1 cellular context compared by ENCODE assay signal in genomic region chr14:68593806-68594536, GRCh38.
TF ChIP-seq lines count a peak whose summit lies in the region.

No MANE protein-coding gene starts in this region.

TF ChIP-seq in GM23338, 12 proteins besides CTCF, POLR2A, EP300 and RAD21 (continued from another document):
- TF ChIP-seq, protein P1, sequence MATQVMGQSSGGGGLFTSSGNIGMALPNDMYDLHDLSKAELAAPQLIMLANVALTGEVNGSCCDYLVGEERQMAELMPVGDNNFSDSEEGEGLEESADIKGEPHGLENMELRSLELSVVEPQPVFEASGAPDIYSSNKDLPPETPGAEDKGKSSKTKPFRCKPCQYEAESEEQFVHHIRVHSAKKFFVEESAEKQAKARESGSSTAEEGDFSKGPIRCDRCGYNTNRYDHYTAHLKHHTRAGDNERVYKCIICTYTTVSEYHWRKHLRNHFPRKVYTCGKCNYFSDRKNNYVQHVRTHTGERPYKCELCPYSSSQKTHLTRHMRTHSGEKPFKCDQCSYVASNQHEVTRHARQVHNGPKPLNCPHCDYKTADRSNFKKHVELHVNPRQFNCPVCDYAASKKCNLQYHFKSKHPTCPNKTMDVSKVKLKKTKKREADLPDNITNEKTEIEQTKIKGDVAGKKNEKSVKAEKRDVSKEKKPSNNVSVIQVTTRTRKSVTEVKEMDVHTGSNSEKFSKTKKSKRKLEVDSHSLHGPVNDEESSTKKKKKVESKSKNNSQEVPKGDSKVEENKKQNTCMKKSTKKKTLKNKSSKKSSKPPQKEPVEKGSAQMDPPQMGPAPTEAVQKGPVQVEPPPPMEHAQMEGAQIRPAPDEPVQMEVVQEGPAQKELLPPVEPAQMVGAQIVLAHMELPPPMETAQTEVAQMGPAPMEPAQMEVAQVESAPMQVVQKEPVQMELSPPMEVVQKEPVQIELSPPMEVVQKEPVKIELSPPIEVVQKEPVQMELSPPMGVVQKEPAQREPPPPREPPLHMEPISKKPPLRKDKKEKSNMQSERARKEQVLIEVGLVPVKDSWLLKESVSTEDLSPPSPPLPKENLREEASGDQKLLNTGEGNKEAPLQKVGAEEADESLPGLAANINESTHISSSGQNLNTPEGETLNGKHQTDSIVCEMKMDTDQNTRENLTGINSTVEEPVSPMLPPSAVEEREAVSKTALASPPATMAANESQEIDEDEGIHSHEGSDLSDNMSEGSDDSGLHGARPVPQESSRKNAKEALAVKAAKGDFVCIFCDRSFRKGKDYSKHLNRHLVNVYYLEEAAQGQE (IDR thresholded peaks at IDR 0.05; ENCODE audit: unreplicated experiment) = no peak
- TF ChIP-seq EZH2 (IDR thresholded peaks at IDR 0.05; ENCODE audit: low read depth, unreplicated experiment) (no peak), STAT1 (IDR thresholded peaks at IDR 0.05; ENCODE audit: unreplicated experiment) (no peak)
